28 cellular contexts compared by ENCODE assay signal in the genomic region with DNA sequence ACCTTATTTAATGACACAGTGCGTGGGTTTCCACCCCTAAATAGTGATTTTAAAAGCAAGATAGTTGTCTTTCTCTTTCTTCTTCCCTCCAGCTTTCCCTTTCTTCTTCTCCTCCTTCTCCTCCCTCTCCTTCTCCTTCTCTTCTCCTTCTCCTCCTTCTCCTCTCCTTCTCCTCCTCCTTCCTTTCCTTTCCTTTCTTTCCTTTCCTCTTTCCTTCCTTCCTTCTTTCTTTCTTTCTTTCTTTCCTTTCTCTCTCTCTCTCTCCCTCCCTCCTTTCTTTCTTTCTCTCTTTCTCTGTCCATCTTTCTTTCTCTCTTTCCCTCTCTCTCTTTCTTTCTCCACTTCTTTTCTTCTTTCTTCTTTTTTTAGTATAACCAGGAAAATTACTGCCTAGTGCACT.
"Had no signal": no experiment of that assay in that cellular context is flagged by ENCODE, and none has a peak within 500 bp of the region (broad histone marks: within the 10 kb centered on the region; RNA-seq: fewer than 3 reads in every experiment).

No MANE protein-coding gene starts in this region.

- H3K27ac ChIP-seq: stomach, suprapubic skin, testis, thoracic aorta, thyroid gland, tibial artery, tibial nerve, transverse colon, upper lobe of left lung, upper lobe of right lung, uterus, vagina had no signal

- H3K4me1 Mint-ChIP-seq: stimulated activated effector memory CD8-positive, alpha-beta T cell treated with anti-CD3 and anti-CD28 coated beads, Interleukin-12 subunit alpha, Interleukin-12 subunit beta, amount 100 ng/mL, for 72 hours; stimulated activated memory B cell treated with anti-CD40 and anti-IgM and Interleukin-4, amounts not matched to agents 10 μg/mL and 1 μg/mL and 100 μg/mL, for 72 hours; stimulated activated naive B cell treated with anti-CD40 and anti-IgM and Interleukin-4, amounts not matched to agents 10 μg/mL and 1 μg/mL and 100 μg/mL, for 72 hours; stimulated activated naive CD8-positive, alpha-beta T cell treated with anti-CD3 and anti-CD28 coated beads, Interleukin-15, amount 100 ng/mL, for 72 hours had no signal

- H3K4me1 ChIP-seq: stomach, suprapubic skin, testis, thyroid gland, tibial artery, tibial nerve, transverse colon, upper lobe of left lung, upper lobe of right lung, uterus, vagina had no signal

- H3K9me3 Mint-ChIP-seq: stimulated activated memory B cell treated with anti-CD40 and anti-IgM and Interleukin-4, amounts not matched to agents 10 μg/mL and 1 μg/mL and 100 μg/mL, for 72 hours; stimulated activated naive B cell treated with anti-CD40 and anti-IgM and Interleukin-4, amounts not matched to agents 10 μg/mL and 1 μg/mL and 100 μg/mL, for 72 hours; stimulated activated naive CD8-positive, alpha-beta T cell treated with anti-CD3 and anti-CD28 coated beads, Interleukin-15, amount 100 ng/mL, for 72 hours; type B pancreatic cell had no signal

- H3K9me3 ChIP-seq: stomach, suprapubic skin, testis, thoracic aorta, thyroid gland, tibial artery, tibial nerve, transverse colon, upper lobe of left lung, upper lobe of right lung, uterus, vagina had no signal

- H3K27me3 Mint-ChIP-seq: stimulated activated memory B cell treated with anti-CD40 and anti-IgM and Interleukin-4, amounts not matched to agents 10 μg/mL and 1 μg/mL and 100 μg/mL, for 72 hours; stimulated activated naive B cell treated with anti-CD40 and anti-IgM and Interleukin-4, amounts not matched to agents 10 μg/mL and 1 μg/mL and 100 μg/mL, for 72 hours; stimulated activated naive CD8-positive, alpha-beta T cell treated with anti-CD3 and anti-CD28 coated beads, Interleukin-15, amount 100 ng/mL, for 72 hours; stimulated activated naive CD8-positive, alpha-beta T cell treated with anti-CD3 and anti-CD28 coated beads, Interleukin-15, Interleukin-2, amounts not matched to agents 100 ng/mL and 50 ng/mL, for 24 hours; type B pancreatic cell had no signal

- ATAC-seq: stimulated activated effector memory CD8-positive, alpha-beta T cell treated with anti-CD3 and anti-CD28 coated beads, Interleukin-12 subunit alpha, Interleukin-12 subunit beta, amount 100 ng/mL, for 72 hours; stimulated activated memory B cell treated with anti-CD40 and anti-IgM and Interleukin-4, amounts not matched to agents 10 μg/mL and 1 μg/mL and 100 μg/mL, for 72 hours; stimulated activated naive B cell treated with anti-CD40 and anti-IgM and Interleukin-4, amounts not matched to agents 10 μg/mL and 1 μg/mL and 100 μg/mL, for 72 hours; stimulated activated naive CD8-positive, alpha-beta T cell treated with anti-CD3 and anti-CD28 coated beads, Interleukin-15, amount 100 ng/mL, for 72 hours; stimulated activated naive CD8-positive, alpha-beta T cell treated with anti-CD3 and anti-CD28 coated beads, Interleukin-15, Interleukin-2, amounts not matched to agents 100 U/mL and 50 U/mL, for 24 hours; upper lobe of right lung had no signal

- H3K27ac Mint-ChIP-seq: stimulated activated effector memory CD8-positive, alpha-beta T cell treated with anti-CD3 and anti-CD28 coated beads, Interleukin-12 subunit alpha, Interleukin-12 subunit beta, amount 100 ng/mL, for 72 hours; stimulated activated memory B cell treated with anti-CD40 and anti-IgM and Interleukin-4, amounts not matched to agents 10 μg/mL and 1 μg/mL and 100 μg/mL, for 72 hours; stimulated activated naive B cell treated with anti-CD40 and anti-IgM and Interleukin-4, amounts not matched to agents 10 μg/mL and 1 μg/mL and 100 μg/mL, for 72 hours; stimulated activated naive CD8-positive, alpha-beta T cell treated with anti-CD3 and anti-CD28 coated beads, Interleukin-15, Interleukin-2, amounts not matched to agents 100 ng/mL and 50 ng/mL, for 24 hours; type B pancreatic cell had no signal

- H3K27me3 ChIP-seq: stomach, suprapubic skin, testis, thyroid gland, tibial artery, tibial nerve, transverse colon, upper lobe of left lung, upper lobe of right lung, uterus, vagina had no signal

- H3K4me3 Mint-ChIP-seq: stimulated activated effector memory CD8-positive, alpha-beta T cell treated with anti-CD3 and anti-CD28 coated beads, Interleukin-12 subunit alpha, Interleukin-12 subunit beta, amount 100 ng/mL, for 72 hours; stimulated activated memory B cell treated with anti-CD40 and anti-IgM and Interleukin-4, amounts not matched to agents 10 μg/mL and 1 μg/mL and 100 μg/mL, for 72 hours; stimulated activated naive B cell treated with anti-CD40 and anti-IgM and Interleukin-4, amounts not matched to agents 10 μg/mL and 1 μg/mL and 100 μg/mL, for 72 hours; stimulated activated naive CD8-positive, alpha-beta T cell treated with anti-CD3 and anti-CD28 coated beads, Interleukin-15, amount 100 ng/mL, for 72 hours; stimulated activated naive CD8-positive, alpha-beta T cell treated with anti-CD3 and anti-CD28 coated beads, Interleukin-15, Interleukin-2, amounts not matched to agents 100 ng/mL and 50 ng/mL, for 24 hours; type B pancreatic cell had no signal

- H3K36me3 Mint-ChIP-seq: stimulated activated effector memory CD8-positive, alpha-beta T cell treated with anti-CD3 and anti-CD28 coated beads, Interleukin-12 subunit alpha, Interleukin-12 subunit beta, amount 100 ng/mL, for 72 hours; stimulated activated memory B cell treated with anti-CD40 and anti-IgM and Interleukin-4, amounts not matched to agents 10 μg/mL and 1 μg/mL and 100 μg/mL, for 72 hours; stimulated activated naive B cell treated with anti-CD40 and anti-IgM and Interleukin-4, amounts not matched to agents 10 μg/mL and 1 μg/mL and 100 μg/mL, for 72 hours; type B pancreatic cell had no signal

- H3K36me3 ChIP-seq: stomach, suprapubic skin, thoracic aorta, thyroid gland, tibial artery, tibial nerve, transverse colon, upper lobe of left lung, upper lobe of right lung, uterus, vagina had no signal

- DNase-seq: stimulated activated CD4-positive, alpha-beta T cell treated with anti-CD3 and anti-CD28 coated beads, Interleukin-2, amount 100 ng/mL, for 48 hours; stimulated activated CD4-positive, alpha-beta T cell treated with anti-CD3 and anti-CD28 coated beads, Interleukin-4, amount 100 ng/mL, for 1 hour; stimulated activated CD4-positive, alpha-beta T cell treated with anti-CD3 and anti-CD28 coated beads, Interleukin-4, amount 100 ng/mL, for 24 hours; stimulated activated CD4-positive, alpha-beta T cell treated with anti-CD3 and anti-CD28 coated beads, Interleukin-4, amount 100 ng/mL, for 4 hours; stimulated activated CD8-positive, alpha-beta memory T cell treated with anti-CD3 and anti-CD28 coated beads, Interleukin-4, amount 100 ng/mL, for 48 hours; stimulated activated naive B cell treated with anti-CD40 and anti-IgM and Interleukin-4, amounts not matched to agents 10 μg/mL and 1 μg/mL and 100 μg/mL, for 72 hours; stimulated activated naive CD4-positive, alpha-beta T cell; stimulated activated naive CD4-positive, alpha-beta T cell treated with Interleukin-2 at 50 U/mL for 16 hours; stimulated activated naive CD8-positive, alpha-beta T cell treated with anti-CD3 and anti-CD28 coated beads, Interleukin-15, amount 100 ng/mL, for 72 hours; stimulated activated naive CD8-positive, alpha-beta T cell treated with anti-CD3 and anti-CD28 coated beads, Interleukin-15, Interleukin-2, amounts not matched to agents 100 U/mL and 50 U/mL, for 24 hours; stomach; substantia nigra; testis; thyroid gland; tibial artery; transverse colon; trophoblast cell; upper lobe of left lung; upper lobe of right lung; uterus had no signal

- H3K4me3 ChIP-seq: stomach, suprapubic skin, testis, thoracic aorta, thyroid gland, tibial artery, tibial nerve, transverse colon, upper lobe of left lung, upper lobe of right lung, uterus, vagina had no signal
